Comparison of ENCODE assay signal across 1 cellular context in the genomic region with DNA sequence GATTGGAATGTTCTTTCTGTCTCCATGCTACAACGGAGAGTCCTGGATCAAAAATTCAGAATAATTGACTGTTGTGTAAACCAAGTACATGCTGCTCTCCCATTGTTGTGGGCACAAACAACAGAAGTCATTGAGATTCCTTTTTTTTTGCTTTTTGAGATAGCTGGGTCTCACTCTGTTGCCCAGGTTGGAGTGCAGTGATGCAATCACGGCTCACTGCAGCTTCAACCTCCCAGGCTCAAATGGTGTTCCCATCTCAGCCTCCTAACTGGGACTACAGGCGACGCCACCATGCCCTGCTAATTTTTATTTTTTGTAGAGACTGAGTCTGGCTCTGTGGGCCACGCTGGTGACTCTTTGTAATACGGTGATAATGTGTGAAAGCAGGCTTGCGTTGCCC.
TF ChIP-seq lines count a peak whose summit lies in the region.

No MANE protein-coding gene starts in this region.

TF ChIP-seq in WTC11, 78 proteins besides CTCF, POLR2A, EP300 and RAD21 (continued from another document):
- TF ChIP-seq, protein P1, sequence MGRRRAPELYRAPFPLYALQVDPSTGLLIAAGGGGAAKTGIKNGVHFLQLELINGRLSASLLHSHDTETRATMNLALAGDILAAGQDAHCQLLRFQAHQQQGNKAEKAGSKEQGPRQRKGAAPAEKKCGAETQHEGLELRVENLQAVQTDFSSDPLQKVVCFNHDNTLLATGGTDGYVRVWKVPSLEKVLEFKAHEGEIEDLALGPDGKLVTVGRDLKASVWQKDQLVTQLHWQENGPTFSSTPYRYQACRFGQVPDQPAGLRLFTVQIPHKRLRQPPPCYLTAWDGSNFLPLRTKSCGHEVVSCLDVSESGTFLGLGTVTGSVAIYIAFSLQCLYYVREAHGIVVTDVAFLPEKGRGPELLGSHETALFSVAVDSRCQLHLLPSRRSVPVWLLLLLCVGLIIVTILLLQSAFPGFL (CRISPR knock-in tag; IDR thresholded peaks at IDR 0.05; ENCODE audit: borderline replicate concordance): no peak
- no peak for TF ChIP-seq SOX15 (CRISPR knock-in tag; IDR thresholded peaks at IDR 0.05)
- TF ChIP-seq, protein P2, sequence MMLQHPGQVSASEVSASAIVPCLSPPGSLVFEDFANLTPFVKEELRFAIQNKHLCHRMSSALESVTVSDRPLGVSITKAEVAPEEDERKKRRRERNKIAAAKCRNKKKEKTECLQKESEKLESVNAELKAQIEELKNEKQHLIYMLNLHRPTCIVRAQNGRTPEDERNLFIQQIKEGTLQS (CRISPR knock-in tag; conservative IDR thresholded peaks at IDR 0.05): no peak
